Comparison of ENCODE assay signal across 9 cellular contexts in genomic region chr14:64266206-64266605, GRCh38. TPM values are rescaled to one million over a fixed set of nuclear protein-coding genes. Genes with fewer than 3 reads are reported as not detected.
DNase-seq lines count a peak whose midpoint lies in the region; ATAC-seq, FAIRE-seq and TF ChIP-seq lines count a peak whose summit lies in the region.
"Had no signal": no experiment of that assay in that cellular context is flagged by ENCODE, and none has a peak within 500 bp of the region (broad histone marks: within the 10 kb centered on the region; RNA-seq: fewer than 3 reads in every experiment).

No MANE protein-coding gene starts in this region.

- H3K9me3 Mint-ChIP-seq in MCF 10A (ENCODE audit: unreplicated experiment) (no peaks in the 10 kb centered on the region), progenitor cell of endocrine pancreas (ENCODE audit: low read depth) (no peaks in the 10 kb centered on the region)

- H3K36me3 ChIP-seq in breast epithelium = no peaks in the 10 kb centered on the region

- no TSS peak for BruUV-seq in MCF 10A (replicated peaks; lab: Mats Ljungman, UMichigan)

- CTCF ChIA-PET in MCF 10A (lab: Yijun Ruan, JAX) = interaction anchor here (0.6 to 1.4 kb wide), 3 partner anchors 16 to 295 kb away, joined by 3 to 5 read pairs (median 3); no protein-coding TSS in a partner anchor

- no peaks in the 10 kb centered on the region for H3K9me3 ChIP-seq in breast epithelium

- TF ChIP-seq CTCF in MCF 10A (IDR thresholded peaks at IDR 0.05; ENCODE audit: unreplicated experiment) = no peak
- no peak for TF ChIP-seq CTCF in breast epithelium (IDR thresholded peaks at IDR 0.05)
- no peak for TF ChIP-seq CTCF in progenitor cell of endocrine pancreas (IDR thresholded peaks at IDR 0.05; ENCODE audit: unreplicated experiment)

- H3K4me3 Mint-ChIP-seq in MCF 10A (ENCODE audit: unreplicated experiment) (no peak overlapping the region), progenitor cell of endocrine pancreas (ENCODE audit: low read depth) (no peak overlapping the region)

- ATAC-seq in esophagus mucosa (peak; percentile 60), HG02759 (IDR thresholded peaks at IDR 0.05; ENCODE audit: unreplicated experiment) (no peak)

- DNase-seq in MCF 10A (ENCODE audit: unreplicated experiment) = peak; percentile 22
- DNase-seq in breast epithelium (ENCODE audit: low spot score in 2 of 2) = no peak
- DNase-seq in RKO (ENCODE audit: low spot score) = peak; percentile 82
- DNase-seq in urothelium cell line (ENCODE audit: low spot score) = no peak
- DNase-seq in stimulated activated CD4-positive, alpha-beta T cell treated with anti-CD3 and anti-CD28 coated beads, Interleukin-12 subunit alpha, Interleukin-12 subunit beta, amount 100 ng/mL, for 4 hours = no peak
- DNase-seq in progenitor cell of endocrine pancreas (ENCODE audit: low spot score, unreplicated experiment) = no peak

- H3K27ac Mint-ChIP-seq in MCF 10A (ENCODE audit: low read depth, unreplicated experiment) (peak overlapping the region; percentile 67), progenitor cell of endocrine pancreas (no peak overlapping the region)

- H3K4me3 ChIP-seq in breast epithelium = no peak overlapping the region

- H3K4me1 Mint-ChIP-seq in MCF 10A (ENCODE audit: insufficient read depth, unreplicated experiment) (peaks cover 9% of the 10 kb centered on the region), progenitor cell of endocrine pancreas (ENCODE audit: low read depth) (no peaks in the 10 kb centered on the region)

- H3K27me3 Mint-ChIP-seq in MCF 10A (ENCODE audit: insufficient read depth, unreplicated experiment) (no peaks in the 10 kb centered on the region), progenitor cell of endocrine pancreas (no peaks in the 10 kb centered on the region)

- TF ChIP-seq POLR2A in breast epithelium (IDR thresholded peaks at IDR 0.05) = no peak

- H3K36me3 Mint-ChIP-seq in MCF 10A (ENCODE audit: insufficient read depth, unreplicated experiment) = no peaks in the 10 kb centered on the region
- no peaks in the 10 kb centered on the region for H3K36me3 Mint-ChIP-seq in progenitor cell of endocrine pancreas (ENCODE audit: insufficient read depth)

- no peaks in the 10 kb centered on the region for H3K4me1 ChIP-seq in breast epithelium

- intact Hi-C loops in MCF 10A (cut with micrococcal nuclease) = no loop called here
- intact Hi-C loops in breast epithelium (cut with DNase I; ENCODE audit: low total_unique reads) = no loop called here

- no peak overlapping the region for H3K27ac ChIP-seq in breast epithelium

- POLR2A ChIA-PET in MCF 10A (lab: Yijun Ruan, JAX) = no interaction called here

- FAIRE-seq in urothelium cell line (lab: Jason Lieb, UNC) = peak; percentile 89
- FAIRE-seq: colon had no signal

- H3K27me3 ChIP-seq in breast epithelium = no peaks in the 10 kb centered on the region

RNA-seq across cellular contexts. Expression of gene ESR2, which starts 28.0 kb away (rescaled TPM):
- 0.29 and 0.47 TPM in 2 replicates for total RNA-seq in MCF 10A (2022)
- 1 to 10 TPM in 2 of 3 donors, under 1 TPM in 1; 0.98 to 2.2 (median 1.5) TPM for total RNA-seq in breast epithelium
- total RNA-seq in esophagus mucosa = 0.48 TPM
- total RNA-seq in progenitor cell of endocrine pancreas = 0.29 and 0.51 TPM in 2 replicates

Comparison
In these comparisons a context has a peak if more than half of its experiments do, and no peak if none do; other contexts are left out.
1. DNase-seq: peak in MCF 10A (single experiment) and RKO (single experiment); none in breast epithelium (0 of 2), urothelium cell line (single experiment), stimulated activated CD4-positive, alpha-beta T cell treated with anti-CD3 and anti-CD28 coated beads, Interleukin-12 subunit alpha, Interleukin-12 subunit beta, amount 100 ng/mL, for 4 hours (single experiment) and progenitor cell of endocrine pancreas (single experiment).